ENCODE assay signal across 28 cellular contexts in the genomic region with DNA sequence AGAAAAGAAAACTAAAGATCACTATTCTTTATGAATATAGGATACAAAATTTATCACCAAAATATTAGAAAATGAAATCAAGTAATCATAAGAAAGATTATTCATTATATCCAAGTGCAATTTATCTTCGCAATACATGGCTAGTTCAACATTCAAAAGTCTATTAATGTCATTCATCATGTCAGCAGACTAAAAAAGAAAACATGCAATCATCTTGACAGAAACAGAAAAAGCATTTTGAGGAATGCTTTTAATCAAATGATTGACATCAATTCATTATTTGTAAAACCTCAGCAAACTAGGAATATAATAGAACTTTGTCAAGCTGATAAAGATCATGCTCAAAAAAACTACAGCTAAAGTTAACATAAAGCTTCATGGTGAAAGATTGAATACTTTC.
"Had no signal": no experiment of that assay in that cellular context is flagged by ENCODE, and none has a peak within 500 bp of the region (broad histone marks: within the 10 kb centered on the region; RNA-seq: fewer than 3 reads in every experiment).

No MANE protein-coding gene starts in this region.

- FAIRE-seq: small intestine, urothelium cell line had no signal

- H3K79me2 ChIP-seq: parathyroid adenoma had no signal

- H2AFZ ChIP-seq: neural progenitor cell, parathyroid adenoma had no signal

- H3K9ac ChIP-seq: neural progenitor cell, parathyroid adenoma had no signal

- H3K4me2 ChIP-seq: neural progenitor cell had no signal

- H3K9me3 ChIP-seq: ovary, psoas muscle, right lobe of liver, sigmoid colon, stomach, thoracic aorta, thyroid gland, tibial nerve, upper lobe of left lung, vagina had no signal

- H3K27ac ChIP-seq: neural progenitor cell, ovary, parathyroid adenoma, psoas muscle, right lobe of liver, sigmoid colon, stomach, thoracic aorta, thyroid gland, tibial nerve, upper lobe of left lung, vagina had no signal

- H3K27me3 ChIP-seq: neural progenitor cell, ovary, right lobe of liver, sigmoid colon, stomach, thyroid gland, tibial nerve, upper lobe of left lung, vagina had no signal

- DNase-seq: naive thymus-derived CD4-positive, alpha-beta T cell; natural killer cell; nephron progenitor cell; occipital lobe; ovary; posterior cingulate gyrus; psoas muscle; right cardiac atrium; right lobe of liver; sigmoid colon; small intestine; stimulated activated CD4-positive, alpha-beta T cell treated with anti-CD3 and anti-CD28 coated beads, Interleukin-15, amount 100 ng/mL, for 24 hours; stimulated activated CD4-positive, alpha-beta T cell treated with anti-CD3 and anti-CD28 coated beads, Interleukin-2, amount 100 ng/mL, for 24 hours; stimulated activated CD4-positive, alpha-beta T cell treated with anti-CD3 and anti-CD28 coated beads, Interleukin-2, amount 100 ng/mL, for 48 hours; stimulated activated CD4-positive, alpha-beta T cell treated with anti-CD3 and anti-CD28 coated beads, Interleukin-4, amount 100 ng/mL, for 24 hours; stimulated activated naive B cell treated with anti-CD40 and anti-IgM and Interleukin-4, amounts not matched to agents 10 μg/mL and 1 μg/mL and 100 μg/mL, for 72 hours; stimulated activated naive CD4-positive, alpha-beta T cell treated with Interleukin-2 at 50 U/mL for 16 hours; stomach; thyroid gland; trophoblast cell; upper lobe of left lung had no signal

- H3K4me1 ChIP-seq: neural progenitor cell, parathyroid adenoma, psoas muscle, right lobe of liver, sigmoid colon, stomach, tibial nerve, upper lobe of left lung, vagina had no signal

- H3K36me3 ChIP-seq: neural progenitor cell, ovary, right lobe of liver, sigmoid colon, stomach, thoracic aorta, thyroid gland, tibial nerve, upper lobe of left lung, vagina had no signal

- ATAC-seq: naive thymus-derived CD4-positive, alpha-beta T cell; natural killer cell; psoas muscle; right cardiac atrium; right lobe of liver; stimulated activated effector memory CD8-positive, alpha-beta T cell treated with anti-CD3 and anti-CD28 coated beads, Interleukin-12 subunit alpha, Interleukin-12 subunit beta, amount 100 ng/mL, for 72 hours; stimulated activated naive B cell treated with anti-CD40 and anti-IgM and Interleukin-4, amounts not matched to agents 10 μg/mL and 1 μg/mL and 100 μg/mL, for 72 hours had no signal

- H3K4me3 ChIP-seq: neural progenitor cell, ovary, psoas muscle, right lobe of liver, sigmoid colon, stomach, thoracic aorta, thyroid gland, tibial nerve, upper lobe of left lung, vagina had no signal
